ENCODE assay signal across 14 cellular contexts in genomic region chr14:74562515-74563232, GRCh38. TPM values are rescaled to one million over a fixed set of nuclear protein-coding genes. Genes with fewer than 3 reads are reported as not detected.
DNase-seq lines count a peak whose midpoint lies in the region; ATAC-seq, FAIRE-seq and TF ChIP-seq lines count a peak whose summit lies in the region.
"Had no signal": no experiment of that assay in that cellular context is flagged by ENCODE, and none has a peak within 500 bp of the region (broad histone marks: within the 10 kb centered on the region; RNA-seq: fewer than 3 reads in every experiment).

No MANE protein-coding gene starts in this region.

- peaks cover 7% of the 10 kb centered on the region for H3K27me3 Mint-ChIP-seq in memory B cell

- no peak for TF ChIP-seq CTCF in A549 (IDR thresholded peaks at IDR 0.05)
- TF ChIP-seq CTCF in bronchial epithelial cell (IDR thresholded peaks at IDR 0.05; ENCODE audit: insufficient read depth, low read length, severe bottlenecking): peak; percentile 19

- POLR2A ChIA-PET in A549 (lab: Yijun Ruan, JAX): interaction anchor here (1.3 to 1.9 kb wide), 2 partner anchors 9 to 10 kb away, joined by 4 to 17 read pairs; no protein-coding TSS in a partner anchor

- no peak overlapping the region for H3K4me3 Mint-ChIP-seq in memory B cell
- H3K4me3 Mint-ChIP-seq: activated T-helper 1 cell treated with anti-CD3 and anti-CD28 coated beads, Interleukin-12 subunit alpha, Interleukin-12 subunit beta, Interleukin-2, Interleukin-4 antibody, amounts not matched to agents 30 ng/mL and 10 ng/mL and 1 ng/mL, durations not matched to agents 14 hours and 24 hours and 36 hours; IgD-negative memory B cell had no signal

- H3K27ac ChIP-seq in A549: peak overlapping the region; percentile 50 to 63
- H3K27ac ChIP-seq: BLaER1 had no signal

- H3K4me1 Mint-ChIP-seq in memory B cell: no peaks in the 10 kb centered on the region
- H3K4me1 Mint-ChIP-seq: IgD-negative memory B cell had no signal

- H3K36me3 Mint-ChIP-seq in memory B cell: no peaks in the 10 kb centered on the region
- H3K36me3 Mint-ChIP-seq: IgD-negative memory B cell had no signal

- no peak for TF ChIP-seq EP300 in A549 (IDR thresholded peaks at IDR 0.05)

- H3K9me3 ChIP-seq in A549: no peaks in the 10 kb centered on the region
- H3K9me3 ChIP-seq: BLaER1 had no signal

- H3K9me3 Mint-ChIP-seq in memory B cell: no peaks in the 10 kb centered on the region
- H3K9me3 Mint-ChIP-seq: activated T-helper 1 cell treated with anti-CD3 and anti-CD28 coated beads, Interleukin-12 subunit alpha, Interleukin-12 subunit beta, Interleukin-2, Interleukin-4 antibody, amounts not matched to agents 30 ng/mL and 10 ng/mL and 1 ng/mL, durations not matched to agents 14 hours and 24 hours and 36 hours; IgD-negative memory B cell had no signal

- DNase-seq in A549 (ENCODE audit: low read depth in 1 of 2, low spot score in 1 of 2) (peak in 1 of 2 experiments; percentile 56), HTR-8/SVneo (ENCODE audit: insufficient read length, low spot score) (peak; percentile 53), bronchial epithelial cell (ENCODE audit: low read depth) (peak; percentile 50), memory B cell (ENCODE audit: low spot score in 2 of 2) (no peak), RKO (ENCODE audit: low spot score) (no peak), DMS114 treated with DMSO at 0.1 percent for 48 hours (lab: John Stamatoyannopoulos, UW; ENCODE audit: unreplicated experiment) (no peak)
- DNase-seq in activated effector memory CD4-positive, alpha-beta T cell treated with Interleukin-2 at 50 U/mL for 16 hours: no peak
- DNase-seq: GOT3, NCI-H2029 had no signal

- TF ChIP-seq RAD21 in A549 (conservative IDR thresholded peaks at IDR 0.05 in 1 of 2, IDR thresholded peaks at IDR 0.05 in 1 of 2): no peak

- no peak for FAIRE-seq in A549 (lab: Jason Lieb, UNC)
- FAIRE-seq in HTR-8/SVneo (lab: Jason Lieb, UNC): no peak
- no peak for FAIRE-seq in bronchial epithelial cell (lab: Jason Lieb, UNC)
- FAIRE-seq: RCC 7860 had no signal

- peaks cover 37% of the 10 kb centered on the region for H3K4me1 ChIP-seq in A549
- H3K4me1 ChIP-seq: BLaER1 had no signal

- H3K4me2 ChIP-seq in A549: peak overlapping the region; percentile 59
- H3K4me2 ChIP-seq: BLaER1 had no signal

- WGBS in A549 (ENCODE audit: missing lambda C conversion rate): 66% methylated on average over 3 of the region's 3 CpGs

- no peak overlapping the region for H3K27ac Mint-ChIP-seq in memory B cell
- H3K27ac Mint-ChIP-seq: activated T-helper 1 cell treated with anti-CD3 and anti-CD28 coated beads, Interleukin-12 subunit alpha, Interleukin-12 subunit beta, Interleukin-2, Interleukin-4 antibody, amounts not matched to agents 30 ng/mL and 10 ng/mL and 1 ng/mL, durations not matched to agents 14 hours and 24 hours and 36 hours; IgD-negative memory B cell had no signal

- no peak for TF ChIP-seq POLR2A in A549 (IDR thresholded peaks at IDR 0.05; ENCODE audit: low read length)

- ATAC-seq in A549 (peak; percentile 37 to 48; a peak in 3 of 6 replicates), memory B cell (ENCODE audit: low read depth) (peak; percentile 32), GM21360 (IDR thresholded peaks at IDR 0.05; ENCODE audit: unreplicated experiment) (no peak)

- no peak overlapping the region for H3K4me3 ChIP-seq in A549
- H3K4me3 ChIP-seq in bronchial epithelial cell (ENCODE audit: low read depth, low read length): no peak overlapping the region
- H3K4me3 ChIP-seq: BLaER1 had no signal

- no peaks in the 10 kb centered on the region for H3K27me3 ChIP-seq in bronchial epithelial cell (ENCODE audit: control insufficient read depth, insufficient read depth, low read length)
- H3K27me3 ChIP-seq: BLaER1 had no signal

- H3K36me3 ChIP-seq in bronchial epithelial cell (ENCODE audit: control insufficient read depth, insufficient read depth, low read length): peaks cover 1% of the 10 kb centered on the region
- H3K36me3 ChIP-seq: BLaER1 had no signal

- CTCF ChIA-PET in A549 (lab: Yijun Ruan, JAX): interaction anchor here (1.1 to 2.6 kb wide), 4 partner anchors 7 to 60 kb away, joined by 3 to 9 read pairs (median 3); no protein-coding TSS in a partner anchor

TF ChIP-seq in A549, 52 proteins besides CTCF, POLR2A, EP300 and RAD21:
- peak; percentile 96 for TF ChIP-seq MAFK (IDR thresholded peaks at IDR 0.05; ENCODE audit: partially characterized antibody)
- no peak for TF ChIP-seq CHD4 (IDR thresholded peaks at IDR 0.05; ENCODE audit: borderline replicate concordance)

RNA-seq across cellular contexts. Expression of gene LTBP2, which starts 49.4 kb away (rescaled TPM):
- polyA plus RNA-seq in A549 (2011; rRNA removed) (4.9 and 6.3 TPM in 2 replicates), A549 (2017; fragmentation: RNase III; extraction: RNeasy Plus Mini Kit Qiagen cat#74134 plus additional on column Dnase treatment) (9.9 to 17.1 TPM (median 14.4 TPM) in 3 replicates)
- polyA plus RNA-seq in A549 (2012; cell fraction: cytosol; rRNA removed): 3.3 and 5.0 TPM in 2 replicates
- polyA plus RNA-seq in A549 (2012; cell fraction: nucleus; rRNA removed): 21.8 and 25.3 TPM in 2 replicates
- polyA minus RNA-seq in A549 (2011; rRNA and poly(A)+ RNA removed): 9.0 and 9.7 TPM in 2 replicates
- total RNA-seq in bronchial epithelial cell: 4.1 and 6.6 TPM in 2 replicates

Comparison
In these comparisons a context has a peak if more than half of its experiments do, and no peak if none do; other contexts are left out.
1. DNase-seq: peak in HTR-8/SVneo (single experiment) and bronchial epithelial cell (single experiment); none in memory B cell (0 of 2), RKO (single experiment), activated effector memory CD4-positive, alpha-beta T cell treated with Interleukin-2 at 50 U/mL for 16 hours (single experiment) and DMS114 treated with DMSO at 0.1 percent for 48 hours (single experiment).